ENCODE assay signal across 14 cellular contexts in genomic region chr1:228228601-228229074, GRCh38. TPM values are rescaled to one million over a fixed set of nuclear protein-coding genes. Genes with fewer than 3 reads are reported as not detected.
DNase-seq lines count a peak whose midpoint lies in the region; ATAC-seq and TF ChIP-seq lines count a peak whose summit lies in the region.
"Had no signal": no experiment of that assay in that cellular context is flagged by ENCODE, and none has a peak within 500 bp of the region (broad histone marks: within the 10 kb centered on the region; RNA-seq: fewer than 3 reads in every experiment).

No MANE protein-coding gene starts in this region.

- no peaks in the 10 kb centered on the region for H3K27me3 ChIP-seq in prostate gland (replicated peaks; ENCODE audit: insufficient read depth)
- H3K27me3 ChIP-seq: SJCRH30 had no signal

- H3K4me1 ChIP-seq in prostate gland (replicated peaks), result no peaks in the 10 kb centered on the region

- TF ChIP-seq POLR2A in prostate gland (IDR thresholded peaks at IDR 0.05), result no peak

- no peaks in the 10 kb centered on the region for H3K9me3 ChIP-seq in prostate gland
- H3K9me3 ChIP-seq: SJCRH30 had no signal

- H3K36me3 ChIP-seq in prostate gland, result peaks cover 0 to 5% of the 10 kb centered on the region in 2 donors
- H3K36me3 ChIP-seq: SJCRH30 had no signal

- WGBS in prostate gland, result 56% methylated on average over 5 of the region's 5 CpGs

- TF ChIP-seq CTCF in prostate gland (IDR thresholded peaks at IDR 0.05), result no peak

- no peak overlapping the region for H3K4me3 ChIP-seq in prostate gland
- H3K4me3 ChIP-seq: SJCRH30 had no signal

- peak; percentile 87 for DNase-seq in GM04503 (ENCODE audit: low read depth)
- DNase-seq in NOMO-1 treated with DMSO at 0.1 percent for 48 hours (lab: John Stamatoyannopoulos, UW; ENCODE audit: unreplicated experiment), result peak; percentile 87
- DNase-seq in dedifferentiated amniotic fluid mesenchymal stem cell (ENCODE audit: extremely low spot score), result peak; percentile 95
- DNase-seq in prostate gland (ENCODE audit: low spot score), result no peak
- DNase-seq in NCI-H82 (lab: John Stamatoyannopoulos, UW), result no peak
- no peak for DNase-seq in SHP77 (lab: John Stamatoyannopoulos, UW)
- no peak for DNase-seq in 8988T
- DNase-seq: DMS79; H7; head of caudate nucleus; NCI-H187 treated with DMSO at 0.1 percent for 48 hours; SJCRH30; stimulated activated naive CD8-positive, alpha-beta T cell treated with anti-CD3 and anti-CD28 coated beads, Interleukin-15, amount 100 ng/mL, for 72 hours had no signal

- intact Hi-C loops in prostate gland (cut with DNase I), result no loop called here

- no peak for ATAC-seq in HG02885 (IDR thresholded peaks at IDR 0.05; ENCODE audit: poor library complexity, unreplicated experiment)
- ATAC-seq: stimulated activated naive CD8-positive, alpha-beta T cell treated with anti-CD3 and anti-CD28 coated beads, Interleukin-15, amount 100 ng/mL, for 72 hours had no signal

- H3K27ac ChIP-seq in prostate gland, result peak overlapping the region; percentile 9 to 50
- H3K27ac ChIP-seq: SJCRH30 had no signal

RNA-seq across cellular contexts. Expression of gene OBSCN, which starts 20.8 kb away (rescaled TPM):
- total RNA-seq in prostate gland, result 10 to 100 TPM; 34.3 to 45.2 TPM

Comparison
In these comparisons a context has a peak if more than half of its experiments do, and no peak if none do; other contexts are left out.
1. DNase-seq: peak in GM04503 (single experiment), NOMO-1 treated with DMSO at 0.1 percent for 48 hours (single experiment) and dedifferentiated amniotic fluid mesenchymal stem cell (single experiment); none in prostate gland (single experiment), NCI-H82 (single experiment), SHP77 (0 of 2) and 8988T (single experiment).